1 cellular context compared by ENCODE assay signal in the genomic region with DNA sequence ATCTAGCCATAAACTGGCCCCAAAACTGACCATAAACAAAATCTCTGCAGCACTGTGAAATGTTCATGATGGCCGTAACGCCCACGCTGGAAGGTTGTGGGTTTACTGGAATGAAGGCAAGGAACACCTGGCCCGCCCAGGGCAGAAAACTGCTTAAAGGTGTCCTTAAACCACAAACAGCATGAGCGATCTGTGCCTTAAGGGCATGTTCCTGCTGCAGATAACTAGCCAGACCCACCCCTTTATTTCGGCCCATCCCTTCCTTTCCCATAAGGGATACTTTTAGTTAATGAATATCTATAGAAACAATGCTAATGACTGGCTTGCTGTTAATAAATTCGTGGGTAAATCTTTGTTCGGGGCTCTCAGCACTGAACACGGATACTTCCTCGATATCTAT. TPM values are rescaled to one million over a fixed set of nuclear protein-coding genes. Genes with fewer than 3 reads are reported as not detected.
"Had no signal": no experiment of that assay in that cellular context is flagged by ENCODE, and none has a peak within 500 bp of the region (broad histone marks: within the 10 kb centered on the region; RNA-seq: fewer than 3 reads in every experiment).

No MANE protein-coding gene starts in this region.

RNA-seq across cellular contexts. Expression of gene ATP7B, which starts 5.4 kb away (rescaled TPM):
- polyA plus RNA-seq: IgD-negative memory B cell had no signal
